25 cellular contexts compared by ENCODE assay signal in genomic region chr12:87085286-87085685, GRCh38.
"Had no signal": no experiment of that assay in that cellular context is flagged by ENCODE, and none has a peak within 500 bp of the region (broad histone marks: within the 10 kb centered on the region; RNA-seq: fewer than 3 reads in every experiment).

No MANE protein-coding gene starts in this region.

- H3K27ac ChIP-seq: neutrophil, pancreas, psoas muscle, right lobe of liver, sigmoid colon, stomach, thoracic aorta, thyroid gland, tibial nerve, upper lobe of left lung, vagina had no signal

- H3K27me3 ChIP-seq: neutrophil, pancreas, right lobe of liver, sigmoid colon, stomach, thyroid gland, tibial nerve, upper lobe of left lung, vagina had no signal

- ATAC-seq: natural killer cell treated with Interleukin-12 subunit alpha and Interleukin-12 subunit beta and Interleukin-15 and Interleukin-18, amount 100 ng/mL, for 72 hours; pancreas; psoas muscle; right cardiac atrium; right lobe of liver; stimulated activated effector memory CD8-positive, alpha-beta T cell treated with anti-CD3 and anti-CD28 coated beads, Interleukin-12 subunit alpha, Interleukin-12 subunit beta, amount 100 ng/mL, for 72 hours; stimulated activated naive B cell treated with anti-CD40 and anti-IgM and Interleukin-4, amounts not matched to agents 10 μg/mL and 1 μg/mL and 100 μg/mL, for 72 hours had no signal

- H3K36me3 ChIP-seq: neutrophil, pancreas, right lobe of liver, sigmoid colon, stomach, thoracic aorta, thyroid gland, tibial nerve, upper lobe of left lung, vagina had no signal

- DNase-seq: nephron progenitor cell; nucleus accumbens; pancreas; posterior cingulate gyrus; psoas muscle; right cardiac atrium; right lobe of liver; sigmoid colon; small intestine; stimulated activated CD4-positive, alpha-beta T cell treated with anti-CD3 and anti-CD28 coated beads, Interleukin-15, amount 100 ng/mL, for 24 hours; stimulated activated CD4-positive, alpha-beta T cell treated with anti-CD3 and anti-CD28 coated beads, Interleukin-2, amount 100 ng/mL, for 24 hours; stimulated activated CD4-positive, alpha-beta T cell treated with anti-CD3 and anti-CD28 coated beads, Interleukin-2, amount 100 ng/mL, for 48 hours; stimulated activated CD4-positive, alpha-beta T cell treated with anti-CD3 and anti-CD28 coated beads, Interleukin-4, amount 100 ng/mL, for 24 hours; stimulated activated naive B cell treated with anti-CD40 and anti-IgM and Interleukin-4, amounts not matched to agents 10 μg/mL and 1 μg/mL and 100 μg/mL, for 72 hours; stimulated activated naive CD4-positive, alpha-beta T cell treated with Interleukin-2 at 50 U/mL for 16 hours; stomach; thyroid gland; trophoblast cell; upper lobe of left lung had no signal

- H3K4me1 ChIP-seq: psoas muscle, right lobe of liver, sigmoid colon, stomach, thyroid gland, tibial nerve, upper lobe of left lung, vagina had no signal

- H3K9me3 ChIP-seq: neutrophil, pancreas, psoas muscle, right lobe of liver, sigmoid colon, stomach, thoracic aorta, thyroid gland, tibial nerve, upper lobe of left lung, vagina had no signal

- H3K4me3 ChIP-seq: pancreas, psoas muscle, right lobe of liver, sigmoid colon, stomach, thoracic aorta, thyroid gland, tibial nerve, upper lobe of left lung, vagina had no signal
